23 cellular contexts compared by ENCODE assay signal in genomic region chr5:59312223-59312622, GRCh38.
"Had no signal": no experiment of that assay in that cellular context is flagged by ENCODE, and none has a peak within 500 bp of the region (broad histone marks: within the 10 kb centered on the region; RNA-seq: fewer than 3 reads in every experiment).

No MANE protein-coding gene starts in this region.

- H3K36me3 ChIP-seq: lower lobe of right lung, right lobe of liver, thoracic aorta, tibial nerve, upper lobe of left lung had no signal

- H3K27ac ChIP-seq: lower lobe of right lung, right lobe of liver, thoracic aorta, tibial nerve, upper lobe of left lung had no signal

- H3K4me3 ChIP-seq: lower lobe of right lung, mucosa of descending colon, right lobe of liver, thoracic aorta, tibial nerve, upper lobe of left lung had no signal

- H3K27me3 Mint-ChIP-seq: memory B cell; stimulated activated naive B cell treated with anti-CD40 and anti-IgM and Interleukin-4, amounts not matched to agents 10 μg/mL and 1 μg/mL and 100 μg/mL, for 72 hours had no signal

- H3K4me1 ChIP-seq: right lobe of liver, upper lobe of left lung had no signal

- H3K9me3 ChIP-seq: lower lobe of right lung, mucosa of descending colon, right lobe of liver, thoracic aorta, tibial nerve, upper lobe of left lung had no signal

- H3K27me3 ChIP-seq: right lobe of liver, tibial nerve, upper lobe of left lung had no signal

- H3K4me1 Mint-ChIP-seq: memory B cell, naive B cell had no signal

- H3K9me3 Mint-ChIP-seq: memory B cell; natural killer cell treated with Interleukin-12 subunit alpha and Interleukin-12 subunit beta and Interleukin-15 and Interleukin-18, amount 100 ng/mL, for 72 hours; stimulated activated naive CD8-positive, alpha-beta T cell treated with anti-CD3 and anti-CD28 coated beads, Interleukin-15, Interleukin-2, amounts not matched to agents 100 ng/mL and 50 ng/mL, for 24 hours had no signal

- DNase-seq: cortex of kidney; effector memory CD8-positive, alpha-beta T cell; head of caudate nucleus; left ventricle myocardium superior; lower lobe of right lung; mucosa of descending colon; naive B cell; nucleus accumbens; right lobe of liver; small intestine; stimulated activated CD4-positive, alpha-beta T cell treated with anti-CD3 and anti-CD28 coated beads, Interleukin-15, amount 100 ng/mL, for 24 hours; stimulated activated CD4-positive, alpha-beta T cell treated with anti-CD3 and anti-CD28 coated beads, Interleukin-2, amount 100 ng/mL, for 48 hours; stimulated activated naive B cell treated with anti-CD40 and anti-IgM and Interleukin-4, amounts not matched to agents 10 μg/mL and 1 μg/mL and 100 μg/mL, for 72 hours; upper lobe of left lung had no signal

- ATAC-seq: effector memory CD8-positive, alpha-beta T cell; left ventricle myocardium superior; lower lobe of right lung; mucosa of descending colon; natural killer cell treated with Interleukin-12 subunit alpha and Interleukin-12 subunit beta and Interleukin-15 and Interleukin-18, amount 100 ng/mL, for 72 hours; right lobe of liver; stimulated activated naive B cell treated with anti-CD40 and anti-IgM and Interleukin-4, amounts not matched to agents 10 μg/mL and 1 μg/mL and 100 μg/mL, for 72 hours had no signal

- H3K27ac Mint-ChIP-seq: effector memory CD8-positive, alpha-beta T cell; memory B cell; naive B cell; natural killer cell treated with Interleukin-12 subunit alpha and Interleukin-12 subunit beta and Interleukin-15 and Interleukin-18, amount 100 ng/mL, for 72 hours; stimulated activated naive B cell treated with anti-CD40 and anti-IgM and Interleukin-4, amounts not matched to agents 10 μg/mL and 1 μg/mL and 100 μg/mL, for 72 hours; stimulated activated naive CD8-positive, alpha-beta T cell treated with anti-CD3 and anti-CD28 coated beads, Interleukin-15, Interleukin-2, amounts not matched to agents 100 ng/mL and 50 ng/mL, for 24 hours had no signal

- H3K36me3 Mint-ChIP-seq: natural killer cell treated with Interleukin-12 subunit alpha and Interleukin-12 subunit beta and Interleukin-15 and Interleukin-18, amount 100 ng/mL, for 72 hours had no signal

- FAIRE-seq: endometrium, frontal cortex, keratinocyte, small intestine, urothelium cell line had no signal

- H3K4me3 Mint-ChIP-seq: effector memory CD8-positive, alpha-beta T cell; memory B cell; naive B cell; natural killer cell treated with Interleukin-12 subunit alpha and Interleukin-12 subunit beta and Interleukin-15 and Interleukin-18, amount 100 ng/mL, for 72 hours; stimulated activated naive B cell treated with anti-CD40 and anti-IgM and Interleukin-4, amounts not matched to agents 10 μg/mL and 1 μg/mL and 100 μg/mL, for 72 hours; stimulated activated naive CD8-positive, alpha-beta T cell treated with anti-CD3 and anti-CD28 coated beads, Interleukin-15, Interleukin-2, amounts not matched to agents 100 ng/mL and 50 ng/mL, for 24 hours had no signal
